13 cellular contexts compared by ENCODE assay signal in genomic region chr3:116141724-116142123, GRCh38.
"Had no signal": no experiment of that assay in that cellular context is flagged by ENCODE, and none has a peak within 500 bp of the region (broad histone marks: within the 10 kb centered on the region; RNA-seq: fewer than 3 reads in every experiment).

No MANE protein-coding gene starts in this region.

- DNase-seq: activated naive CD4-positive, alpha-beta T cell; activated naive CD8-positive, alpha-beta T cell treated with anti-CD3 and anti-CD28 coated beads, Interleukin-2, amount 10 ng/mL, durations not matched to agents 7 days and 5 days; anterior cingulate cortex; dermis blood vessel endothelial cell; hippocampal formation; left ventricle myocardium superior; naive thymus-derived CD8-positive, alpha-beta T cell; stimulated activated CD4-positive, alpha-beta T cell treated with anti-CD3 and anti-CD28 coated beads, Interleukin-12 subunit alpha, Interleukin-12 subunit beta, amount 100 ng/mL, for 4 hours; stimulated activated CD4-positive, alpha-beta T cell treated with anti-CD3 and anti-CD28 coated beads, Interleukin-2, amount 100 ng/mL, for 24 hours had no signal

- ATAC-seq: activated CD4-positive, CD25-positive, alpha-beta regulatory T cell treated with anti-CD3 and anti-CD28 coated beads, Interleukin-2, amount 50 U/mL, for 24 hours; left ventricle myocardium superior; naive thymus-derived CD8-positive, alpha-beta T cell; stimulated activated memory B cell treated with anti-CD40 and anti-IgM and Interleukin-4, amounts not matched to agents 10 μg/mL and 1 μg/mL and 100 μg/mL, for 72 hours had no signal

- H3K4me1 ChIP-seq: parathyroid adenoma had no signal

- H3K36me3 ChIP-seq: neutrophil had no signal

- H3K27ac ChIP-seq: neutrophil, parathyroid adenoma had no signal

- H3K9me3 ChIP-seq: neutrophil had no signal

- H3K79me2 ChIP-seq: parathyroid adenoma had no signal

- H3K27me3 ChIP-seq: neutrophil had no signal

- H2AFZ ChIP-seq: parathyroid adenoma had no signal

- H3K9ac ChIP-seq: parathyroid adenoma had no signal
